Comparison of ENCODE assay signal across 8 cellular contexts in genomic region chr1:165697491-165697880, GRCh38. TPM values are rescaled to one million over a fixed set of nuclear protein-coding genes. Genes with fewer than 3 reads are reported as not detected.
A peak's percentile ranks its signal among the peaks of the same experiment; 100 is the strongest.
DNase-seq lines count a peak whose midpoint lies in the region; ATAC-seq and TF ChIP-seq lines count a peak whose summit lies in the region.

No MANE protein-coding gene starts in this region.

- no peak for TF ChIP-seq POLR2A in thyroid gland (IDR thresholded peaks at IDR 0.05)

- CTCF ChIA-PET in activated CD8-positive, alpha-beta memory T cell treated with anti-CD3 and anti-CD28 coated beads, Interleukin-2, amount 10 ng/mL, durations not matched to agents 7 days and 5 days (lab: Charles Lee), result interaction anchor here (0.6 to 2.3 kb wide), 12 partner anchors 12 to 330 kb away, joined by 3 to 12 read pairs (median 4); partner anchors contain the start of gene TMCO1

- H3K27ac Mint-ChIP-seq in activated CD8-positive, alpha-beta memory T cell treated with anti-CD3 and anti-CD28 coated beads, Interleukin-2, amount 10 ng/mL, durations not matched to agents 7 days and 5 days, result peak overlapping the region; percentile 96
- peak overlapping the region; percentile 99 for H3K27ac Mint-ChIP-seq in activated T-helper 2 cell treated with anti-CD3 and anti-CD28 coated beads, Interferon-gamma antibody, Interleukin-2, Interleukin-4, amounts not matched to agents 10 μg/mL and 5 μg/mL and 100 μg/mL, durations not matched to agents 14 hours and 24 hours and 36 hours

- H3K27me3 ChIP-seq in kidney epithelial cell (ENCODE audit: control insufficient read depth, insufficient read depth, low read length) (no peaks in the 10 kb centered on the region), thyroid gland (no peaks in the 10 kb centered on the region)

- peak overlapping the region; percentile 97 to 99 (median 97) for H3K27ac ChIP-seq in thyroid gland

- intact Hi-C loops in activated T-helper 2 cell treated with anti-CD3 and anti-CD28 coated beads, Interferon-gamma antibody, Interleukin-2, Interleukin-4, amounts not matched to agents 10 μg/mL and 5 μg/mL and 100 μg/mL, durations not matched to agents 14 hours and 24 hours and 36 hours (cut with micrococcal nuclease), result loop anchor here (5.0 kb wide), 3 partner anchors 130 to 470 kb away; partner anchors contain the start of genes FAM78B and UCK2
- intact Hi-C loops in thyroid gland (cut with DNase I), result no loop called here

- H3K27me3 Mint-ChIP-seq in activated CD8-positive, alpha-beta memory T cell treated with anti-CD3 and anti-CD28 coated beads, Interleukin-2, amount 10 ng/mL, durations not matched to agents 7 days and 5 days, result no peaks in the 10 kb centered on the region
- H3K27me3 Mint-ChIP-seq in activated T-helper 2 cell treated with anti-CD3 and anti-CD28 coated beads, Interferon-gamma antibody, Interleukin-2, Interleukin-4, amounts not matched to agents 10 μg/mL and 5 μg/mL and 100 μg/mL, durations not matched to agents 14 hours and 24 hours and 36 hours (ENCODE audit: low read depth), result peaks cover 3% of the 10 kb centered on the region

- H3K36me3 Mint-ChIP-seq in activated CD8-positive, alpha-beta memory T cell treated with anti-CD3 and anti-CD28 coated beads, Interleukin-2, amount 10 ng/mL, durations not matched to agents 7 days and 5 days, result peaks cover 28% of the 10 kb centered on the region
- peaks cover 40% of the 10 kb centered on the region for H3K36me3 Mint-ChIP-seq in activated T-helper 2 cell treated with anti-CD3 and anti-CD28 coated beads, Interferon-gamma antibody, Interleukin-2, Interleukin-4, amounts not matched to agents 10 μg/mL and 5 μg/mL and 100 μg/mL, durations not matched to agents 14 hours and 24 hours and 36 hours (ENCODE audit: low read depth)

- no peak for ATAC-seq in activated CD8-positive, alpha-beta memory T cell treated with anti-CD3 and anti-CD28 coated beads, Interleukin-2, amount 10 ng/mL, durations not matched to agents 7 days and 5 days
- ATAC-seq in esophagus mucosa (no peak), HG02571 (IDR thresholded peaks at IDR 0.05; ENCODE audit: unreplicated experiment) (no peak)

- no peaks in the 10 kb centered on the region for H3K9me3 ChIP-seq in thyroid gland

- no peak for DNase-seq in activated CD8-positive, alpha-beta memory T cell treated with anti-CD3 and anti-CD28 coated beads, Interleukin-2, amount 10 ng/mL, durations not matched to agents 7 days and 5 days
- DNase-seq in activated CD8-positive, alpha-beta memory T cell treated with anti-CD3 and anti-CD28 coated beads for 24 hours, result no peak
- no peak for DNase-seq in activated T-helper 2 cell treated with anti-CD3 and anti-CD28 coated beads, Interferon-gamma antibody, Interleukin-2, Interleukin-4, amounts not matched to agents 10 μg/mL and 5 μg/mL and 100 μg/mL, durations not matched to agents 14 hours and 24 hours and 36 hours (ENCODE audit: low spot score)
- DNase-seq in kidney epithelial cell (ENCODE audit: low read depth), result no peak
- DNase-seq in thyroid gland, result no peak
- DNase-seq in cortex of kidney (lab: John Stamatoyannopoulos, UW), result no peak

- peaks cover 9 to 28% of the 10 kb centered on the region in 2 donors for H3K4me1 ChIP-seq in thyroid gland

- H3K4me3 ChIP-seq in kidney epithelial cell (ENCODE audit: low read depth, low read length) (peak overlapping the region; percentile 92), thyroid gland (replicated peaks in 1 of 3) (peak overlapping the region; percentile 89 to 99 (median 91))

- peaks cover 24% of the 10 kb centered on the region for H3K4me1 Mint-ChIP-seq in activated CD8-positive, alpha-beta memory T cell treated with anti-CD3 and anti-CD28 coated beads, Interleukin-2, amount 10 ng/mL, durations not matched to agents 7 days and 5 days
- H3K4me1 Mint-ChIP-seq in activated T-helper 2 cell treated with anti-CD3 and anti-CD28 coated beads, Interferon-gamma antibody, Interleukin-2, Interleukin-4, amounts not matched to agents 10 μg/mL and 5 μg/mL and 100 μg/mL, durations not matched to agents 14 hours and 24 hours and 36 hours (ENCODE audit: low read depth), result peaks cover 18% of the 10 kb centered on the region

- H3K36me3 ChIP-seq in kidney epithelial cell (ENCODE audit: control insufficient read depth, insufficient read depth, low read length), result no peaks in the 10 kb centered on the region
- H3K36me3 ChIP-seq in thyroid gland, result no peaks in the 10 kb centered on the region

- whole genome bisulfite sequencing in thyroid gland, 2 donors, result 57 to 58% methylated on average over 8 of the region's 8 CpGs

- H3K9me3 Mint-ChIP-seq in activated CD8-positive, alpha-beta memory T cell treated with anti-CD3 and anti-CD28 coated beads, Interleukin-2, amount 10 ng/mL, durations not matched to agents 7 days and 5 days (ENCODE audit: low read depth), result no peaks in the 10 kb centered on the region
- no peaks in the 10 kb centered on the region for H3K9me3 Mint-ChIP-seq in activated T-helper 2 cell treated with anti-CD3 and anti-CD28 coated beads, Interferon-gamma antibody, Interleukin-2, Interleukin-4, amounts not matched to agents 10 μg/mL and 5 μg/mL and 100 μg/mL, durations not matched to agents 14 hours and 24 hours and 36 hours

- TF ChIP-seq CTCF in kidney epithelial cell (IDR thresholded peaks at IDR 0.05; ENCODE audit: insufficient read depth, low read length, poor library complexity, severe bottlenecking) (no peak), thyroid gland (IDR thresholded peaks at IDR 0.05) (no peak)

- peak overlapping the region; percentile 90 for H3K4me3 Mint-ChIP-seq in activated CD8-positive, alpha-beta memory T cell treated with anti-CD3 and anti-CD28 coated beads, Interleukin-2, amount 10 ng/mL, durations not matched to agents 7 days and 5 days
- H3K4me3 Mint-ChIP-seq in activated T-helper 2 cell treated with anti-CD3 and anti-CD28 coated beads, Interferon-gamma antibody, Interleukin-2, Interleukin-4, amounts not matched to agents 10 μg/mL and 5 μg/mL and 100 μg/mL, durations not matched to agents 14 hours and 24 hours and 36 hours (ENCODE audit: low read depth), result peak overlapping the region; percentile 100

RNA-seq across cellular contexts. Expression of gene ALDH9A1, which starts 0.9 kb away (rescaled TPM):
- 10 to 100 TPM; 43.9 to 45.2 TPM for total RNA-seq in activated CD8-positive, alpha-beta memory T cell treated with anti-CD3 and anti-CD28 coated beads, Interleukin-2, amount 10 ng/mL, durations not matched to agents 7 days and 5 days
- 43.3 and 47.4 TPM in 2 replicates for total RNA-seq in activated T-helper 2 cell treated with anti-CD3 and anti-CD28 coated beads, Interferon-gamma antibody, Interleukin-2, Interleukin-4, amounts not matched to agents 10 μg/mL and 5 μg/mL and 100 μg/mL, durations not matched to agents 14 hours and 24 hours and 36 hours
- total RNA-seq in kidney epithelial cell, result 46.8 and 60.7 TPM in 2 replicates
- 100 to 1,000 TPM in 3 of 4 donors, 10 to 100 TPM in 1; 99.7 to 348 (median 192) TPM for total RNA-seq in thyroid gland
- total RNA-seq in esophagus mucosa, result 108 TPM
